11 cellular contexts compared by ENCODE assay signal in genomic region chr2:38148501-38148900, GRCh38.
DNase-seq lines count a peak whose midpoint lies in the region; ATAC-seq and TF ChIP-seq lines count a peak whose summit lies in the region.
"Had no signal": no experiment of that assay in that cellular context is flagged by ENCODE, and none has a peak within 500 bp of the region (broad histone marks: within the 10 kb centered on the region; RNA-seq: fewer than 3 reads in every experiment).

No MANE protein-coding gene starts in this region.

- ATAC-seq in GM19463 (IDR thresholded peaks at IDR 0.05; ENCODE audit: unreplicated experiment) = no peak
- ATAC-seq: stimulated activated naive B cell treated with anti-CD40 and anti-IgM and Interleukin-4, amounts not matched to agents 10 μg/mL and 1 μg/mL and 100 μg/mL, for 72 hours had no signal

- no peak for TF ChIP-seq CTCF in adrenal gland (IDR thresholded peaks at IDR 0.05)

- H3K9me3 ChIP-seq in adrenal gland (replicated peaks in 1 of 3) = no peaks in the 10 kb centered on the region

- peaks cover 22 to 35% of the 10 kb centered on the region in 2 donors for H3K4me1 ChIP-seq in adrenal gland (replicated peaks in 1 of 2)

- intact Hi-C loops in adrenal gland (cut with DNase I) = no loop called here

- peak; percentile 67 for DNase-seq in SIG-M5 treated with dmso at 0.1 percent for 504 hours (lab: John Stamatoyannopoulos, UW; ENCODE audit: unreplicated experiment)
- no peak for DNase-seq in SIG-M5 (lab: John Stamatoyannopoulos, UW)
- peak; percentile 41 to 85 (median 79) for DNase-seq in adrenal gland
- peak; percentile 71 for DNase-seq in kidney tubule cell (ENCODE audit: low spot score)
- DNase-seq in activated CD8-positive, alpha-beta memory T cell treated with anti-CD3 and anti-CD28 coated beads, Interleukin-2, amount 50 U/mL, for 4 hours = no peak
- DNase-seq in T1000 (lab: John Stamatoyannopoulos, UW) = no peak
- DNase-seq in COR-L47 (lab: John Stamatoyannopoulos, UW) = no peak
- DNase-seq: NK-92 treated with Interleukin-12 subunit alpha and Interleukin-12 subunit beta, amount 100 ng/mL, for 24 hours; stimulated activated naive B cell treated with anti-CD40 and anti-IgM and Interleukin-4, amounts not matched to agents 10 μg/mL and 1 μg/mL and 100 μg/mL, for 72 hours had no signal

- TF ChIP-seq POLR2A in adrenal gland (IDR thresholded peaks at IDR 0.05) = no peak

- WGBS in adrenal gland, 4 donors = 37 to 50% (median 45%) methylated on average over 5 of the region's 5 CpGs

- H3K4me3 ChIP-seq in adrenal gland = no peak overlapping the region

- H3K27me3 ChIP-seq in adrenal gland = no peaks in the 10 kb centered on the region

- H3K27ac ChIP-seq in adrenal gland = peak overlapping the region in 3 of 5 donors; percentile 25 to 95 (median 93)
- H3K27ac ChIP-seq: 22Rv1 had no signal

- H3K36me3 ChIP-seq in adrenal gland (replicated peaks in 1 of 2) = no peaks in the 10 kb centered on the region

Comparison
In these comparisons a context has a peak if more than half of its experiments do, and no peak if none do; other contexts are left out.
1. DNase-seq: peak in SIG-M5 treated with dmso at 0.1 percent for 504 hours (single experiment), adrenal gland (7 of 7) and kidney tubule cell (single experiment); none in SIG-M5 (single experiment), activated CD8-positive, alpha-beta memory T cell treated with anti-CD3 and anti-CD28 coated beads, Interleukin-2, amount 50 U/mL, for 4 hours (single experiment), T1000 (single experiment) and COR-L47 (single experiment).